Comparison of ENCODE assay signal across 18 cellular contexts in genomic region chr12:43637116-43637515, GRCh38.
DNase-seq lines count a peak whose midpoint lies in the region; ATAC-seq and TF ChIP-seq lines count a peak whose summit lies in the region.
"Had no signal": no experiment of that assay in that cellular context is flagged by ENCODE, and none has a peak within 500 bp of the region (broad histone marks: within the 10 kb centered on the region; RNA-seq: fewer than 3 reads in every experiment).

No MANE protein-coding gene starts in this region.

- H3K27me3 ChIP-seq in mammary epithelial cell (ENCODE audit: insufficient read depth, low read length), result no peaks in the 10 kb centered on the region
- no peaks in the 10 kb centered on the region for H3K27me3 ChIP-seq in smooth muscle cell (ENCODE audit: low read depth)
- H3K27me3 ChIP-seq: BLaER1 treated with 17β-estradiol and CSF1 and Interleukin-3, amounts not matched to agents 10 nM and 100 nM had no signal

- intact Hi-C loops in mammary epithelial cell (cut with micrococcal nuclease), result no loop called here
- intact Hi-C loops in MCF 10A (cut with micrococcal nuclease), result no loop called here

- H3K9ac ChIP-seq in mammary epithelial cell (ENCODE audit: insufficient read depth, low read length), result no peak overlapping the region
- peak overlapping the region; percentile 6 for H3K9ac ChIP-seq in smooth muscle cell (ENCODE audit: low read depth)
- H3K9ac ChIP-seq: BLaER1 treated with 17β-estradiol and CSF1 and Interleukin-3, amounts not matched to agents 10 nM and 100 nM had no signal

- no peak overlapping the region for H3K4me3 Mint-ChIP-seq in MCF 10A (ENCODE audit: unreplicated experiment)
- H3K4me3 Mint-ChIP-seq: B cell; CD4-positive, alpha-beta T cell; CD8-positive, alpha-beta T cell had no signal

- peaks cover 77% of the 10 kb centered on the region for H3K27me3 Mint-ChIP-seq in MCF 10A (ENCODE audit: insufficient read depth, unreplicated experiment)

- TF ChIP-seq CTCF in mammary epithelial cell (conservative IDR thresholded peaks at IDR 0.05 in 1 of 2, IDR thresholded peaks at IDR 0.05 in 1 of 2; ENCODE audit: extremely low read depth in 1 of 2, insufficient read depth in 1 of 2, low read depth in 1 of 2, low read length in 2 of 2) (no peak), MCF 10A (IDR thresholded peaks at IDR 0.05; ENCODE audit: unreplicated experiment) (no peak), smooth muscle cell (IDR thresholded peaks at IDR 0.05; ENCODE audit: borderline replicate concordance, insufficient read depth, poor library complexity, severe bottlenecking) (no peak), omental fat pad (IDR thresholded peaks at IDR 0.05) (no peak)

- H3K36me3 Mint-ChIP-seq in MCF 10A (ENCODE audit: insufficient read depth, unreplicated experiment), result peaks cover 9% of the 10 kb centered on the region
- H3K36me3 Mint-ChIP-seq: CD8-positive, alpha-beta T cell had no signal

- 17% methylated on average over 2 of the region's 2 CpGs for WGBS in mammary epithelial cell (ENCODE audit: low coverage, missing lambda C conversion rate)
- 83% methylated on average over 2 of the region's 2 CpGs for WGBS in smooth muscle cell (ENCODE audit: low lambda C conversion rate)

- DNase-seq in mammary epithelial cell (peak; percentile 7), MCF 10A (ENCODE audit: unreplicated experiment) (no peak), epithelial cell of prostate (ENCODE audit: low read depth, low spot score) (peak; percentile 50), smooth muscle cell (lab: John Stamatoyannopoulos, UW; ENCODE audit: unreplicated experiment) (no peak), omental fat pad (ENCODE audit: low spot score) (no peak)
- no peak for DNase-seq in stimulated activated naive CD8-positive, alpha-beta T cell treated with anti-CD3 and anti-CD28 coated beads, Interleukin-15, Interleukin-2, amounts not matched to agents 100 U/mL and 50 U/mL, for 24 hours
- DNase-seq: AML-193; Caco-2; Calu3; CD4-positive, alpha-beta T cell; CD8-positive, alpha-beta T cell; DMS79 treated with DMSO at 0.1 percent for 48 hours; GF-D8 had no signal

- H3K4me3 ChIP-seq in mammary epithelial cell (replicated peaks in 1 of 3; ENCODE audit: insufficient read depth in 1 of 3, low read depth in 2 of 3, low read length in 3 of 3) (no peak overlapping the region), smooth muscle cell (no peak overlapping the region)
- H3K4me3 ChIP-seq: A549; BLaER1 treated with 17β-estradiol and CSF1 and Interleukin-3, amounts not matched to agents 10 nM and 100 nM had no signal

- H3K27ac ChIP-seq in mammary epithelial cell (ENCODE audit: insufficient read depth, low read depth, low read length) (no peak overlapping the region), epithelial cell of prostate (no peak overlapping the region), smooth muscle cell (ENCODE audit: low read depth) (peak overlapping the region; percentile 80)
- H3K27ac ChIP-seq: 22Rv1; A549; BLaER1 treated with 17β-estradiol and CSF1 and Interleukin-3, amounts not matched to agents 10 nM and 100 nM; C4-2B had no signal

- H2AFZ ChIP-seq in mammary epithelial cell (ENCODE audit: low read depth, low read length) (no peak overlapping the region), smooth muscle cell (ENCODE audit: low read depth) (no peak overlapping the region)

- H3K9me3 Mint-ChIP-seq in MCF 10A (ENCODE audit: unreplicated experiment), result peaks cover 7% of the 10 kb centered on the region
- H3K9me3 Mint-ChIP-seq: CD4-positive, alpha-beta T cell; CD8-positive, alpha-beta T cell had no signal

- POLR2A ChIA-PET in MCF 10A (lab: Yijun Ruan, JAX), result no interaction called here

- in situ Hi-C loops in mammary epithelial cell (cut with MboI; ENCODE audit: low sequenced_read_pairs in 2 of 2), result no loop called here

- H3K79me2 ChIP-seq in mammary epithelial cell (ENCODE audit: insufficient read depth, low read length) (no peaks in the 10 kb centered on the region), smooth muscle cell (ENCODE audit: low read depth) (no peaks in the 10 kb centered on the region)

- H4K20me1 ChIP-seq in mammary epithelial cell (ENCODE audit: insufficient read depth, low read length) (no peaks in the 10 kb centered on the region), smooth muscle cell (ENCODE audit: low read depth) (no peaks in the 10 kb centered on the region)
- H4K20me1 ChIP-seq: BLaER1 treated with 17β-estradiol and CSF1 and Interleukin-3, amounts not matched to agents 10 nM and 100 nM had no signal

- H3K27ac Mint-ChIP-seq in MCF 10A (ENCODE audit: low read depth, unreplicated experiment), result no peak overlapping the region
- H3K27ac Mint-ChIP-seq: B cell; CD4-positive, alpha-beta T cell; CD8-positive, alpha-beta T cell had no signal

- H3K4me1 Mint-ChIP-seq in MCF 10A (ENCODE audit: insufficient read depth, unreplicated experiment), result no peaks in the 10 kb centered on the region
- H3K4me1 Mint-ChIP-seq: B cell had no signal

- CTCF ChIA-PET in mammary epithelial cell (lab: Charles Lee; ENCODE audit: low non-redundant PET) (interaction anchor here (0.6 kb wide), 1 partner anchor 109 kb away, joined by 6 read pairs; no protein-coding TSS in a partner anchor), MCF 10A (lab: Yijun Ruan, JAX) (no interaction called here)

- H3F3A ChIP-seq in smooth muscle cell (ENCODE audit: low read depth), result no peaks in the 10 kb centered on the region

- dilution Hi-C loops in mammary epithelial cell (cut with HindIII; ENCODE audit: low sequenced_read_pairs), result no loop called here

- H3K4me2 ChIP-seq in mammary epithelial cell (ENCODE audit: insufficient read depth, low read depth, low read length) (no peak overlapping the region), smooth muscle cell (no peak overlapping the region)
- H3K4me2 ChIP-seq: A549; BLaER1 treated with 17β-estradiol and CSF1 and Interleukin-3, amounts not matched to agents 10 nM and 100 nM had no signal

- H3K4me1 ChIP-seq in mammary epithelial cell (ENCODE audit: insufficient read depth, low read length) (no peaks in the 10 kb centered on the region), smooth muscle cell (ENCODE audit: low read depth) (peaks cover 6% of the 10 kb centered on the region)
- H3K4me1 ChIP-seq: A549; BLaER1 treated with 17β-estradiol and CSF1 and Interleukin-3, amounts not matched to agents 10 nM and 100 nM; Caco-2 had no signal

- BruUV-seq in mammary epithelial cell (replicated peaks; lab: Mats Ljungman, UMichigan), result no TSS peak
- no TSS peak for BruUV-seq in MCF 10A (replicated peaks; lab: Mats Ljungman, UMichigan)

- no peak for ATAC-seq in omental fat pad (ENCODE audit: low FRiP score)
- ATAC-seq in stimulated activated naive CD8-positive, alpha-beta T cell treated with anti-CD3 and anti-CD28 coated beads, Interleukin-15, Interleukin-2, amounts not matched to agents 100 U/mL and 50 U/mL, for 24 hours, result no peak
- ATAC-seq: A549; CD8-positive, alpha-beta T cell had no signal

- no peaks in the 10 kb centered on the region for H3K9me3 ChIP-seq in mammary epithelial cell (replicated peaks; ENCODE audit: insufficient read depth, low read length)
- no peaks in the 10 kb centered on the region for H3K9me3 ChIP-seq in smooth muscle cell (replicated peaks; ENCODE audit: low read depth)
- H3K9me3 ChIP-seq: A549; BLaER1 treated with 17β-estradiol and CSF1 and Interleukin-3, amounts not matched to agents 10 nM and 100 nM; Caco-2 had no signal

- H3K36me3 ChIP-seq in mammary epithelial cell (ENCODE audit: insufficient read depth, low read length), result no peaks in the 10 kb centered on the region
- no peaks in the 10 kb centered on the region for H3K36me3 ChIP-seq in smooth muscle cell (ENCODE audit: low read depth)
- H3K36me3 ChIP-seq: BLaER1 treated with 17β-estradiol and CSF1 and Interleukin-3, amounts not matched to agents 10 nM and 100 nM had no signal

Comparison
In these comparisons a context has a peak if more than half of its experiments do, and no peak if none do; other contexts are left out.
1. DNase-seq: peak in mammary epithelial cell (single experiment) and epithelial cell of prostate (single experiment); none in MCF 10A (single experiment), smooth muscle cell (single experiment), omental fat pad (single experiment) and stimulated activated naive CD8-positive, alpha-beta T cell treated with anti-CD3 and anti-CD28 coated beads, Interleukin-15, Interleukin-2, amounts not matched to agents 100 U/mL and 50 U/mL, for 24 hours (single experiment).